Comparison of ENCODE assay signal across 1 cellular context in the genomic region with DNA sequence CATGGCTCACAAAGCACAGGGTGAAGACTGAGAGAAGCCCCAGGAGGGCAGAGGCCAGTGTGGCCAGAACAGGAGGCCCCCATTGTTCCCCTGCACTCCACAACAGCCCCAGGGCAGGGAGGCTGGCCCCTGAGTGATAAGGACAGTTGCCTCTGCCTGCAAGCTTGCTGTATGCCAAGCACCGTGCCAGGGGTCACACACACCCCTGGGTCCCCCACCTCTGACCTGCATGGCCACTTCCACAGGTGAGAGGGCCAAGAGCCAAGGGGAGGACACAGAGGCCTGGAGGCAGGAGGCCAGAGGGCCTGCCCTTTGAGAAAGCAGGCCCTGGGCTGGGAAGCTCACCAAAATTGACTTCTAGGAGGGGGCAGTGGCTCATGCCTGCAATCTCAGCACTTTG.
TF ChIP-seq lines count a peak whose summit lies in the region.

No MANE protein-coding gene starts in this region.

TF ChIP-seq in H1, 55 proteins besides CTCF, POLR2A, EP300 and RAD21:
- no peak for TF ChIP-seq ASH2L (IDR thresholded peaks at IDR 0.05; ENCODE audit: low read length)
- TF ChIP-seq TAF1 (IDR thresholded peaks at IDR 0.05; ENCODE audit: low read depth, low read length), result no peak
- no peak for TF ChIP-seq SIX5 (IDR thresholded peaks at IDR 0.05; ENCODE audit: low read depth, low read length)
- no peak for TF ChIP-seq RNF2 (IDR thresholded peaks at IDR 0.05; ENCODE audit: borderline replicate concordance, low read depth, low read length, missing control alignments, poor library complexity, severe bottlenecking)
- TF ChIP-seq ZNF274 (IDR thresholded peaks at IDR 0.05; ENCODE audit: borderline replicate concordance, extremely low read depth, low read length), result no peak
- TF ChIP-seq TEAD4 (IDR thresholded peaks at IDR 0.05; ENCODE audit: low read depth, low read length), result no peak
- TF ChIP-seq CHD2 (IDR thresholded peaks at IDR 0.05; ENCODE audit: low read length), result no peak
- no peak for TF ChIP-seq SAP30 (IDR thresholded peaks at IDR 0.05; ENCODE audit: insufficient read depth, insufficient replicate concordance, low read length)
- TF ChIP-seq TAF7 (optimal IDR thresholded peaks at IDR 0.05; ENCODE audit: borderline replicate concordance, low read depth, low read length), result no peak
- TF ChIP-seq EZH2 (IDR thresholded peaks at IDR 0.05; ENCODE audit: low read depth, low read length, severe bottlenecking), result no peak
- TF ChIP-seq NANOG (IDR thresholded peaks at IDR 0.05; ENCODE audit: insufficient read depth, low read depth, low read length, poor library complexity, severe bottlenecking), result no peak
- TF ChIP-seq BCL11A (IDR thresholded peaks at IDR 0.05; ENCODE audit: low read depth in 2 of 2, low read length in 2 of 2), result no peak
- TF ChIP-seq SP2 (IDR thresholded peaks at IDR 0.05; ENCODE audit: low read length), result no peak
- TF ChIP-seq, protein P1, sequence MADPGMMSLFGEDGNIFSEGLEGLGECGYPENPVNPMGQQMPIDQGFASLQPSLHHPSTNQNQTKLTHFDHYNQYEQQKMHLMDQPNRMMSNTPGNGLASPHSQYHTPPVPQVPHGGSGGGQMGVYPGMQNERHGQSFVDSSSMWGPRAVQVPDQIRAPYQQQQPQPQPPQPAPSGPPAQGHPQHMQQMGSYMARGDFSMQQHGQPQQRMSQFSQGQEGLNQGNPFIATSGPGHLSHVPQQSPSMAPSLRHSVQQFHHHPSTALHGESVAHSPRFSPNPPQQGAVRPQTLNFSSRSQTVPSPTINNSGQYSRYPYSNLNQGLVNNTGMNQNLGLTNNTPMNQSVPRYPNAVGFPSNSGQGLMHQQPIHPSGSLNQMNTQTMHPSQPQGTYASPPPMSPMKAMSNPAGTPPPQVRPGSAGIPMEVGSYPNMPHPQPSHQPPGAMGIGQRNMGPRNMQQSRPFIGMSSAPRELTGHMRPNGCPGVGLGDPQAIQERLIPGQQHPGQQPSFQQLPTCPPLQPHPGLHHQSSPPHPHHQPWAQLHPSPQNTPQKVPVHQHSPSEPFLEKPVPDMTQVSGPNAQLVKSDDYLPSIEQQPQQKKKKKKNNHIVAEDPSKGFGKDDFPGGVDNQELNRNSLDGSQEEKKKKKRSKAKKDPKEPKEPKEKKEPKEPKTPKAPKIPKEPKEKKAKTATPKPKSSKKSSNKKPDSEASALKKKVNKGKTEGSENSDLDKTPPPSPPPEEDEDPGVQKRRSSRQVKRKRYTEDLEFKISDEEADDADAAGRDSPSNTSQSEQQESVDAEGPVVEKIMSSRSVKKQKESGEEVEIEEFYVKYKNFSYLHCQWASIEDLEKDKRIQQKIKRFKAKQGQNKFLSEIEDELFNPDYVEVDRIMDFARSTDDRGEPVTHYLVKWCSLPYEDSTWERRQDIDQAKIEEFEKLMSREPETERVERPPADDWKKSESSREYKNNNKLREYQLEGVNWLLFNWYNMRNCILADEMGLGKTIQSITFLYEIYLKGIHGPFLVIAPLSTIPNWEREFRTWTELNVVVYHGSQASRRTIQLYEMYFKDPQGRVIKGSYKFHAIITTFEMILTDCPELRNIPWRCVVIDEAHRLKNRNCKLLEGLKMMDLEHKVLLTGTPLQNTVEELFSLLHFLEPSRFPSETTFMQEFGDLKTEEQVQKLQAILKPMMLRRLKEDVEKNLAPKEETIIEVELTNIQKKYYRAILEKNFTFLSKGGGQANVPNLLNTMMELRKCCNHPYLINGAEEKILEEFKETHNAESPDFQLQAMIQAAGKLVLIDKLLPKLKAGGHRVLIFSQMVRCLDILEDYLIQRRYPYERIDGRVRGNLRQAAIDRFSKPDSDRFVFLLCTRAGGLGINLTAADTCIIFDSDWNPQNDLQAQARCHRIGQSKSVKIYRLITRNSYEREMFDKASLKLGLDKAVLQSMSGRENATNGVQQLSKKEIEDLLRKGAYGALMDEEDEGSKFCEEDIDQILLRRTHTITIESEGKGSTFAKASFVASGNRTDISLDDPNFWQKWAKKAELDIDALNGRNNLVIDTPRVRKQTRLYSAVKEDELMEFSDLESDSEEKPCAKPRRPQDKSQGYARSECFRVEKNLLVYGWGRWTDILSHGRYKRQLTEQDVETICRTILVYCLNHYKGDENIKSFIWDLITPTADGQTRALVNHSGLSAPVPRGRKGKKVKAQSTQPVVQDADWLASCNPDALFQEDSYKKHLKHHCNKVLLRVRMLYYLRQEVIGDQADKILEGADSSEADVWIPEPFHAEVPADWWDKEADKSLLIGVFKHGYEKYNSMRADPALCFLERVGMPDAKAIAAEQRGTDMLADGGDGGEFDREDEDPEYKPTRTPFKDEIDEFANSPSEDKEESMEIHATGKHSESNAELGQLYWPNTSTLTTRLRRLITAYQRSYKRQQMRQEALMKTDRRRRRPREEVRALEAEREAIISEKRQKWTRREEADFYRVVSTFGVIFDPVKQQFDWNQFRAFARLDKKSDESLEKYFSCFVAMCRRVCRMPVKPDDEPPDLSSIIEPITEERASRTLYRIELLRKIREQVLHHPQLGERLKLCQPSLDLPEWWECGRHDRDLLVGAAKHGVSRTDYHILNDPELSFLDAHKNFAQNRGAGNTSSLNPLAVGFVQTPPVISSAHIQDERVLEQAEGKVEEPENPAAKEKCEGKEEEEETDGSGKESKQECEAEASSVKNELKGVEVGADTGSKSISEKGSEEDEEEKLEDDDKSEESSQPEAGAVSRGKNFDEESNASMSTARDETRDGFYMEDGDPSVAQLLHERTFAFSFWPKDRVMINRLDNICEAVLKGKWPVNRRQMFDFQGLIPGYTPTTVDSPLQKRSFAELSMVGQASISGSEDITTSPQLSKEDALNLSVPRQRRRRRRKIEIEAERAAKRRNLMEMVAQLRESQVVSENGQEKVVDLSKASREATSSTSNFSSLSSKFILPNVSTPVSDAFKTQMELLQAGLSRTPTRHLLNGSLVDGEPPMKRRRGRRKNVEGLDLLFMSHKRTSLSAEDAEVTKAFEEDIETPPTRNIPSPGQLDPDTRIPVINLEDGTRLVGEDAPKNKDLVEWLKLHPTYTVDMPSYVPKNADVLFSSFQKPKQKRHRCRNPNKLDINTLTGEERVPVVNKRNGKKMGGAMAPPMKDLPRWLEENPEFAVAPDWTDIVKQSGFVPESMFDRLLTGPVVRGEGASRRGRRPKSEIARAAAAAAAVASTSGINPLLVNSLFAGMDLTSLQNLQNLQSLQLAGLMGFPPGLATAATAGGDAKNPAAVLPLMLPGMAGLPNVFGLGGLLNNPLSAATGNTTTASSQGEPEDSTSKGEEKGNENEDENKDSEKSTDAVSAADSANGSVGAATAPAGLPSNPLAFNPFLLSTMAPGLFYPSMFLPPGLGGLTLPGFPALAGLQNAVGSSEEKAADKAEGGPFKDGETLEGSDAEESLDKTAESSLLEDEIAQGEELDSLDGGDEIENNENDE (IDR thresholded peaks at IDR 0.05; ENCODE audit: insufficient replicate concordance, low read length), result no peak
- no peak for TF ChIP-seq JUND (IDR thresholded peaks at IDR 0.05; ENCODE audit: low read length)
- TF ChIP-seq KDM4A (IDR thresholded peaks at IDR 0.05; ENCODE audit: low read depth, low read length, severe bottlenecking), result no peak
- no peak for TF ChIP-seq GTF2F1 (IDR thresholded peaks at IDR 0.05; ENCODE audit: borderline replicate concordance, low read depth, low read length)
- no peak for TF ChIP-seq EGR1 (IDR thresholded peaks at IDR 0.05; ENCODE audit: borderline replicate concordance, low read depth, low read length)
